In the genomic region with DNA sequence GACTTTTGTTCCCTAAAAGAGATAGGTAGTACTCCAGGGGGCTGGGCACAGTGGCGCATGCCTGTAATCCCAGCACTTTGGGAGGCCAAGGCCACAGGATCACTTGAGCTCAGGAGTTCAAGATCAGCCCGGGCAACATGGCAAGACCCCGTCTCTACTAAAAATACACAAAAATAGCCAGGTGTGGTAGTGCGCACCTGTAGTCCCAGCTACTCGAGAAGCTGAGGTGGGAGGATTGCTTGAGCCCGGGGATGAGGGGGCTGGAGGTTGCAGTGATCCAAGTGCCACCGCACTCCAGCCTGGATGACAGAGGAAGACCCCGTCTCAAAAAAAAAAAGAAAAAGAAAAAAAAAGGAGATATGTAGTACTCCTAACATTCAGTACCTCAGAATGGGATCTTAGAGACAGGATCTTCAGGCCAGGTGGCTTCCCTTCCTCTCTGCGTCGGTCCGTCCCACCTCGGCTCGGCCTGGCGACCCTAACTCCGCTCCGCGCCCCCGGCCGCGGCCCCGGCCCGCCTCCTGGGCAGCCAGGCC, we compare ENCODE assay signal across 8 cellular contexts.
DNase-seq lines count a peak whose midpoint lies in the region; ATAC-seq and TF ChIP-seq lines count a peak whose summit lies in the region.

No MANE protein-coding gene starts in this region.

- peaks cover 5% of the 10 kb centered on the region for H3K27me3 Mint-ChIP-seq in T-helper 1 cell treated with Interleukin-12 subunit alpha and Interleukin-12 subunit beta and Interleukin-4 antibody, amounts not matched to agents 30 μg/mL and 1 μg/mL, for 36 hours (ENCODE audit: low read depth)

- WGBS in adrenal gland, 4 donors: 3 to 15% (median 4%) methylated on average over 8 to 22 of the region's 22 CpGs
- WGBS in right lobe of liver (ENCODE audit: insufficient coverage, low coverage, low lambda C conversion rate, missing lambda C conversion rate): 15% methylated on average over 8 of the region's 22 CpGs
- WGBS in upper lobe of left lung, 2 donors: 6 to 8% methylated on average over 19 to 22 of the region's 22 CpGs

- H3K36me3 Mint-ChIP-seq in T-helper 1 cell treated with Interleukin-12 subunit alpha and Interleukin-12 subunit beta and Interleukin-4 antibody, amounts not matched to agents 30 μg/mL and 1 μg/mL, for 36 hours (ENCODE audit: low read depth): peaks cover 2% of the 10 kb centered on the region

- no peak for TF ChIP-seq EP300 in upper lobe of left lung (IDR thresholded peaks at IDR 0.05)

- H3K27ac ChIP-seq in adrenal gland: peak overlapping the region; percentile 68 to 92 (median 81)
- peak overlapping the region in 2 of 3 donors; percentile 49 to 54 for H3K27ac ChIP-seq in right lobe of liver
- peak overlapping the region; percentile 82 to 91 (median 88) for H3K27ac ChIP-seq in upper lobe of left lung

- no peak for DNase-seq in T-helper 1 cell
- DNase-seq in adrenal gland: no peak
- DNase-seq in right lobe of liver: no peak
- no peak for DNase-seq in upper lobe of left lung
- no peak for DNase-seq in stimulated activated CD8-positive, alpha-beta memory T cell treated with anti-CD3 and anti-CD28 coated beads, Interleukin-4, amount 100 ng/mL, for 48 hours

- TF ChIP-seq CTCF in adrenal gland (IDR thresholded peaks at IDR 0.05) (no peak), right lobe of liver (IDR thresholded peaks at IDR 0.05) (no peak), upper lobe of left lung (IDR thresholded peaks at IDR 0.05) (no peak)

- peaks cover 11% of the 10 kb centered on the region for H3K4me1 Mint-ChIP-seq in T-helper 1 cell treated with Interleukin-12 subunit alpha and Interleukin-12 subunit beta and Interleukin-4 antibody, amounts not matched to agents 30 μg/mL and 1 μg/mL, for 36 hours (ENCODE audit: low read depth)

- peaks cover 8 to 14% of the 10 kb centered on the region in 2 donors for H3K4me1 ChIP-seq in adrenal gland (replicated peaks in 1 of 2)
- H3K4me1 ChIP-seq in right lobe of liver: no peaks in the 10 kb centered on the region
- peaks cover 13 to 33% (median 17%) of the 10 kb centered on the region in 4 donors for H3K4me1 ChIP-seq in upper lobe of left lung

- intact Hi-C loops in adrenal gland (cut with DNase I) (no loop called here), right lobe of liver (cut with DNase I) (no loop called here)

- peak; percentile 2 for ATAC-seq in HG03442 (IDR thresholded peaks at IDR 0.05; ENCODE audit: unreplicated experiment)
- ATAC-seq in right lobe of liver: peak in 1 of 4 donors; percentile 5
- ATAC-seq in upper lobe of left lung (ENCODE audit: low FRiP score in 2 of 2): no peak
- no peak for ATAC-seq in HG03097 (IDR thresholded peaks at IDR 0.05; ENCODE audit: low FRiP score, unreplicated experiment)

- peak overlapping the region; percentile 92 to 100 (median 98) for H3K4me3 ChIP-seq in adrenal gland
- peak overlapping the region; percentile 83 to 98 (median 87) for H3K4me3 ChIP-seq in right lobe of liver
- peak overlapping the region; percentile 94 to 99 (median 98) for H3K4me3 ChIP-seq in upper lobe of left lung

- H3K36me3 ChIP-seq in adrenal gland (replicated peaks in 1 of 2) (no peaks in the 10 kb centered on the region), right lobe of liver (no peaks in the 10 kb centered on the region), upper lobe of left lung (no peaks in the 10 kb centered on the region)

- H3K9me3 ChIP-seq in adrenal gland (replicated peaks in 1 of 3): no peaks in the 10 kb centered on the region
- no peaks in the 10 kb centered on the region for H3K9me3 ChIP-seq in right lobe of liver
- H3K9me3 ChIP-seq in upper lobe of left lung: no peaks in the 10 kb centered on the region

- TF ChIP-seq POLR2A in adrenal gland (IDR thresholded peaks at IDR 0.05) (no peak), right lobe of liver (IDR thresholded peaks at IDR 0.05) (no peak), upper lobe of left lung (IDR thresholded peaks at IDR 0.05) (no peak)

- H3K27me3 ChIP-seq in adrenal gland (no peaks in the 10 kb centered on the region), right lobe of liver (no peaks in the 10 kb centered on the region), upper lobe of left lung (no peaks in the 10 kb centered on the region)

- no peaks in the 10 kb centered on the region for H3K9me3 Mint-ChIP-seq in T-helper 1 cell treated with Interleukin-12 subunit alpha and Interleukin-12 subunit beta and Interleukin-4 antibody, amounts not matched to agents 30 μg/mL and 1 μg/mL, for 36 hours

- H3K27ac Mint-ChIP-seq in T-helper 1 cell treated with Interleukin-12 subunit alpha and Interleukin-12 subunit beta and Interleukin-4 antibody, amounts not matched to agents 30 μg/mL and 1 μg/mL, for 36 hours: peak overlapping the region; percentile 72

- peak overlapping the region; percentile 62 for H3K4me3 Mint-ChIP-seq in T-helper 1 cell treated with Interleukin-12 subunit alpha and Interleukin-12 subunit beta and Interleukin-4 antibody, amounts not matched to agents 30 μg/mL and 1 μg/mL, for 36 hours
